In genomic region chr5:65480306-65480865, GRCh38 we compare ENCODE assay signal across 8 cellular contexts. TPM values are rescaled to one million over a fixed set of nuclear protein-coding genes. Genes with fewer than 3 reads are reported as not detected.
DNase-seq lines count a peak whose midpoint lies in the region; ATAC-seq and TF ChIP-seq lines count a peak whose summit lies in the region.

No MANE protein-coding gene starts in this region.

- no peak overlapping the region for H3K4me3 Mint-ChIP-seq in CD8-positive, alpha-beta memory T cell
- H3K4me3 Mint-ChIP-seq in activated CD8-positive, alpha-beta T cell treated with anti-CD3 and anti-CD28 coated beads for 36 hours = no peak overlapping the region
- H3K4me3 Mint-ChIP-seq in naive B cell = no peak overlapping the region

- ATAC-seq in GM21529 (IDR thresholded peaks at IDR 0.05; ENCODE audit: unreplicated experiment) = peak; percentile 38
- ATAC-seq in activated CD8-positive, alpha-beta T cell treated with anti-CD3 and anti-CD28 coated beads for 36 hours = peak; percentile 32
- ATAC-seq in naive B cell (ENCODE audit: low read depth in 2 of 2) = peak; percentile 41 to 45
- no peak for ATAC-seq in GM19328 (IDR thresholded peaks at IDR 0.05; ENCODE audit: unreplicated experiment)

- POLR2A ChIA-PET in CD8-positive, alpha-beta memory T cell (lab: Charles Lee) = interaction anchor here (0.8 to 3.6 kb wide), 2 partner anchors 10 to 82 kb away, joined by 5 to 21 read pairs; partner anchors contain the start of genes CENPK and PPWD1
- POLR2A ChIA-PET in activated CD8-positive, alpha-beta T cell treated with anti-CD3 and anti-CD28 coated beads for 36 hours (lab: Charles Lee) = interaction anchor here (0.6 to 1.6 kb wide), 2 partner anchors 82 to 377 kb away, joined by 3 to 7 read pairs; partner anchors contain the start of genes CENPK and PPWD1

- H3K9me3 ChIP-seq in CD8-positive, alpha-beta memory T cell (ENCODE audit: low read length) = no peaks in the 10 kb centered on the region
- no peaks in the 10 kb centered on the region for H3K9me3 ChIP-seq in vagina

- peak overlapping the region; percentile 80 for H3K4me3 ChIP-seq in CD8-positive, alpha-beta memory T cell (ENCODE audit: low read length)
- H3K4me3 ChIP-seq in vagina = peak overlapping the region; percentile 45

- TF ChIP-seq POLR2A in vagina (IDR thresholded peaks at IDR 0.05) = no peak

- H3K27ac Mint-ChIP-seq in CD8-positive, alpha-beta memory T cell = no peak overlapping the region
- H3K27ac Mint-ChIP-seq in activated CD8-positive, alpha-beta T cell treated with anti-CD3 and anti-CD28 coated beads for 36 hours = no peak overlapping the region
- no peak overlapping the region for H3K27ac Mint-ChIP-seq in naive B cell

- no peaks in the 10 kb centered on the region for H3K27me3 ChIP-seq in CD8-positive, alpha-beta memory T cell (ENCODE audit: insufficient read depth, low read length, poor library complexity, severe bottlenecking)
- H3K27me3 ChIP-seq in vagina = no peaks in the 10 kb centered on the region

- peaks cover 0 to 3% of the 10 kb centered on the region in 2 donors for H3K27me3 Mint-ChIP-seq in CD8-positive, alpha-beta memory T cell
- no peaks in the 10 kb centered on the region for H3K27me3 Mint-ChIP-seq in activated CD8-positive, alpha-beta T cell treated with anti-CD3 and anti-CD28 coated beads for 36 hours
- H3K27me3 Mint-ChIP-seq in naive B cell = no peaks in the 10 kb centered on the region

- CTCF ChIA-PET in CD8-positive, alpha-beta memory T cell (lab: Charles Lee) = interaction anchor here (0.7 to 4.7 kb wide), 7 partner anchors 33 to 712 kb away, joined by 3 to 41 read pairs (median 3); partner anchors contain the start of genes CWC27 and SREK1IP1
- CTCF ChIA-PET in activated CD8-positive, alpha-beta T cell treated with anti-CD3 and anti-CD28 coated beads for 36 hours (lab: Charles Lee) = interaction anchor here (0.7 to 5.2 kb wide), 6 partner anchors 378 to 845 kb away, joined by 3 to 45 read pairs (median 12); no protein-coding TSS in a partner anchor

- no peaks in the 10 kb centered on the region for H3K9me3 Mint-ChIP-seq in CD8-positive, alpha-beta memory T cell
- no peaks in the 10 kb centered on the region for H3K9me3 Mint-ChIP-seq in activated CD8-positive, alpha-beta T cell treated with anti-CD3 and anti-CD28 coated beads for 36 hours
- no peaks in the 10 kb centered on the region for H3K9me3 Mint-ChIP-seq in naive B cell

- H3K36me3 Mint-ChIP-seq in CD8-positive, alpha-beta memory T cell = peaks cover 0 to 14% (median 0%) of the 10 kb centered on the region in 3 donors
- H3K36me3 Mint-ChIP-seq in activated CD8-positive, alpha-beta T cell treated with anti-CD3 and anti-CD28 coated beads for 36 hours (ENCODE audit: low read depth) = no peaks in the 10 kb centered on the region
- H3K36me3 Mint-ChIP-seq in naive B cell = no peaks in the 10 kb centered on the region

- H3K4me1 Mint-ChIP-seq in CD8-positive, alpha-beta memory T cell = peaks cover 6 to 18% (median 9%) of the 10 kb centered on the region in 3 donors
- peaks cover 10% of the 10 kb centered on the region for H3K4me1 Mint-ChIP-seq in activated CD8-positive, alpha-beta T cell treated with anti-CD3 and anti-CD28 coated beads for 36 hours (ENCODE audit: low read depth)
- H3K4me1 Mint-ChIP-seq in naive B cell = peaks cover 8 to 18% (median 17%) of the 10 kb centered on the region in 3 donors

- peaks cover 20% of the 10 kb centered on the region for H3K4me1 ChIP-seq in CD8-positive, alpha-beta memory T cell (ENCODE audit: insufficient read depth, low read length)
- peaks cover 17% of the 10 kb centered on the region for H3K4me1 ChIP-seq in vagina

- peak; percentile 10 to 58 (median 26) for DNase-seq in CD8-positive, alpha-beta memory T cell
- peak; percentile 25 for DNase-seq in NCI-H2029 treated with DMSO at 0.1 percent for 48 hours (lab: John Stamatoyannopoulos, UW)
- peak; percentile 62 for DNase-seq in activated CD8-positive, alpha-beta T cell treated with anti-CD3 and anti-CD28 coated beads for 36 hours
- DNase-seq in fibroblast of peridontal ligament (ENCODE audit: extremely low read depth) = peak; percentile 89
- DNase-seq in naive B cell = peak; percentile 24
- DNase-seq in vagina (ENCODE audit: extremely low spot score in 2 of 2) = no peak

- TF ChIP-seq CTCF in activated CD8-positive, alpha-beta T cell treated with anti-CD3 and anti-CD28 coated beads for 36 hours (IDR thresholded peaks at IDR 0.05) = no peak
- no peak for TF ChIP-seq CTCF in vagina (IDR thresholded peaks at IDR 0.05)

- no peak overlapping the region for H3K27ac ChIP-seq in CD8-positive, alpha-beta memory T cell (ENCODE audit: low read depth, low read length)
- peak overlapping the region; percentile 91 for H3K27ac ChIP-seq in vagina

- H3K36me3 ChIP-seq in CD8-positive, alpha-beta memory T cell (ENCODE audit: insufficient read depth, low read length) = no peaks in the 10 kb centered on the region
- H3K36me3 ChIP-seq in vagina = no peaks in the 10 kb centered on the region

- intact Hi-C loops in activated CD8-positive, alpha-beta T cell treated with anti-CD3 and anti-CD28 coated beads for 36 hours (cut with micrococcal nuclease) = loop anchor here (5.0 to 10.0 kb wide), 3 partner anchors 378 to 846 kb away; no protein-coding TSS in a partner anchor
- intact Hi-C loops in vagina (cut with DNase I) = loop anchor here (10.0 kb wide), 1 partner anchor 666 kb away; no protein-coding TSS in a partner anchor

RNA-seq across cellular contexts. Expression of gene ADAMTS6, which starts 1.3 kb away (rescaled TPM):
- total RNA-seq in CD8-positive, alpha-beta memory T cell = 1 to 10 TPM in 1 of 2 experiments, under 1 TPM in 1; 0.93 to 1.2 TPM
- polyA plus RNA-seq in CD8-positive, alpha-beta memory T cell = 0.23 TPM
- total RNA-seq in activated CD8-positive, alpha-beta T cell treated with anti-CD3 and anti-CD28 coated beads for 36 hours = 1 to 10 TPM; 1.1 to 1.9 TPM
- polyA plus RNA-seq in naive B cell (ENCODE audit: low read depth in 6 of 6) = under 1 TPM; 0.19 to 0.80 (median 0.48) TPM
- total RNA-seq in vagina = 1.5 TPM

Comparison
In these comparisons a context has a peak if more than half of its experiments do, and no peak if none do; other contexts are left out.
1. DNase-seq: peak in CD8-positive, alpha-beta memory T cell (5 of 5), NCI-H2029 treated with DMSO at 0.1 percent for 48 hours (single experiment), activated CD8-positive, alpha-beta T cell treated with anti-CD3 and anti-CD28 coated beads for 36 hours (single experiment), fibroblast of peridontal ligament (single experiment) and naive B cell (single experiment); none in vagina (0 of 2).